1 cellular context compared by ENCODE assay signal in genomic region chr5:95760291-95761191, GRCh38.
TF ChIP-seq lines count a peak whose summit lies in the region.

No MANE protein-coding gene starts in this region.

TF ChIP-seq in GM12878, 131 proteins besides CTCF, POLR2A, EP300 and RAD21 (continued from another document and continues in another):
- TF ChIP-seq CHD1 (IDR thresholded peaks at IDR 0.05; ENCODE audit: low read depth, low read length) = no peak
- TF ChIP-seq SUPT20H (IDR thresholded peaks at IDR 0.05; ENCODE audit: borderline replicate concordance, control insufficient read depth, low read depth, low read length) = no peak
- TF ChIP-seq RBBP5 (conservative IDR thresholded peaks at IDR 0.05) = 0 out of 2 replicates have a peak, but pooled peaks have one; percentile 47
- no peak for TF ChIP-seq MEF2B (IDR thresholded peaks at IDR 0.05; ENCODE audit: partially characterized antibody, poor library complexity, severe bottlenecking)
- no peak for TF ChIP-seq STAT1 (conservative IDR thresholded peaks at IDR 0.05)
- no peak for TF ChIP-seq ELK1 (IDR thresholded peaks at IDR 0.05; ENCODE audit: low read depth, low read length)
- no peak for TF ChIP-seq RAD51 (IDR thresholded peaks at IDR 0.05)
- TF ChIP-seq MAX (IDR thresholded peaks at IDR 0.05; ENCODE audit: low read depth, low read length) = no peak
- TF ChIP-seq POU2F2 (IDR thresholded peaks at IDR 0.05; ENCODE audit: borderline replicate concordance, low read depth, low read length) = no peak
- peak; percentile 56; the same call in 1 of the 2 replicates for TF ChIP-seq ZNF217 (IDR thresholded peaks at IDR 0.05)
- no peak for TF ChIP-seq CBFB (IDR thresholded peaks at IDR 0.05; ENCODE audit: low read depth)
- TF ChIP-seq CBX3 (IDR thresholded peaks at IDR 0.05; ENCODE audit: borderline replicate concordance, low read depth) = no peak
- no peak for TF ChIP-seq NR2F1 (conservative IDR thresholded peaks at IDR 0.05)
- no peak for TF ChIP-seq ZNF384 (IDR thresholded peaks at IDR 0.05; ENCODE audit: borderline replicate concordance, low read depth, low read length)
- TF ChIP-seq BACH1 (IDR thresholded peaks at IDR 0.05; ENCODE audit: borderline replicate concordance) = peak; percentile 12; the same call in 1 of the 2 replicates
- TF ChIP-seq NBN (IDR thresholded peaks at IDR 0.05) = no peak
- 0 out of 2 replicates have a peak, but pooled peaks have one; percentile 15 for TF ChIP-seq CREB1 (IDR thresholded peaks at IDR 0.05; ENCODE audit: low read depth)
- no peak for TF ChIP-seq CBX5 (IDR thresholded peaks at IDR 0.05; ENCODE audit: low read depth)
- TF ChIP-seq SPI1 (IDR thresholded peaks at IDR 0.05; ENCODE audit: borderline replicate concordance, insufficient read depth, low read depth, low read length) = peak; percentile 64; the same call in 1 of the 2 replicates
- TF ChIP-seq STAT3 (IDR thresholded peaks at IDR 0.05; ENCODE audit: low read depth, low read length) = 0 out of 2 replicates have a peak, but pooled peaks have one; percentile 35
- TF ChIP-seq EGR1 (IDR thresholded peaks at IDR 0.05; ENCODE audit: borderline replicate concordance in 1 of 2, low read depth in 2 of 2, low read length in 2 of 2) = no peak
- 0 out of 2 replicates have a peak, but pooled peaks have one; percentile 14 for TF ChIP-seq SMC3 (IDR thresholded peaks at IDR 0.05; ENCODE audit: borderline replicate concordance, low read length)
- 0 out of 2 replicates have a peak, but pooled peaks have one; percentile 56 for TF ChIP-seq DPF2 (IDR thresholded peaks at IDR 0.05)
- no peak for TF ChIP-seq MYB (IDR thresholded peaks at IDR 0.05; ENCODE audit: borderline replicate concordance, low read depth, low read length)
- TF ChIP-seq NR2C1 (IDR thresholded peaks at IDR 0.05) = no peak
- TF ChIP-seq SUZ12 (IDR thresholded peaks at IDR 0.05; ENCODE audit: unreplicated experiment) = no peak
- TF ChIP-seq HDGF (IDR thresholded peaks at IDR 0.05) = no peak
- TF ChIP-seq TCF7 (IDR thresholded peaks at IDR 0.05; ENCODE audit: borderline replicate concordance) = no peak
- no peak for TF ChIP-seq NFYA (IDR thresholded peaks at IDR 0.05; ENCODE audit: borderline replicate concordance, low read depth, low read length)
- TF ChIP-seq HDAC2 (IDR thresholded peaks at IDR 0.05) = no peak
- TF ChIP-seq ZBTB11 (CRISPR knock-in tag; IDR thresholded peaks at IDR 0.05) = no peak
- peak; percentile 56; the same call in 1 of the 2 replicates for TF ChIP-seq ATF2 (IDR thresholded peaks at IDR 0.05; ENCODE audit: low read length)
- peak; percentile 59; the same call in 1 of the 2 replicates for TF ChIP-seq SMARCA5 (IDR thresholded peaks at IDR 0.05)
- peak; percentile 38; the same call in 1 of the 2 replicates for TF ChIP-seq IKZF1 (conservative IDR thresholded peaks at IDR 0.05)
- peak; percentile 64; the same call in 1 of the 2 replicates for TF ChIP-seq MTA2 (IDR thresholded peaks at IDR 0.05; ENCODE audit: low read depth)
- TF ChIP-seq JUND (IDR thresholded peaks at IDR 0.05; ENCODE audit: low read depth, low read length) = no peak
- TF ChIP-seq RELA (IDR thresholded peaks at IDR 0.05; ENCODE audit: borderline replicate concordance, partially characterized antibody) = no peak
- no peak for TF ChIP-seq ZBED1 (IDR thresholded peaks at IDR 0.05; ENCODE audit: borderline replicate concordance)
- TF ChIP-seq, protein P1, sequence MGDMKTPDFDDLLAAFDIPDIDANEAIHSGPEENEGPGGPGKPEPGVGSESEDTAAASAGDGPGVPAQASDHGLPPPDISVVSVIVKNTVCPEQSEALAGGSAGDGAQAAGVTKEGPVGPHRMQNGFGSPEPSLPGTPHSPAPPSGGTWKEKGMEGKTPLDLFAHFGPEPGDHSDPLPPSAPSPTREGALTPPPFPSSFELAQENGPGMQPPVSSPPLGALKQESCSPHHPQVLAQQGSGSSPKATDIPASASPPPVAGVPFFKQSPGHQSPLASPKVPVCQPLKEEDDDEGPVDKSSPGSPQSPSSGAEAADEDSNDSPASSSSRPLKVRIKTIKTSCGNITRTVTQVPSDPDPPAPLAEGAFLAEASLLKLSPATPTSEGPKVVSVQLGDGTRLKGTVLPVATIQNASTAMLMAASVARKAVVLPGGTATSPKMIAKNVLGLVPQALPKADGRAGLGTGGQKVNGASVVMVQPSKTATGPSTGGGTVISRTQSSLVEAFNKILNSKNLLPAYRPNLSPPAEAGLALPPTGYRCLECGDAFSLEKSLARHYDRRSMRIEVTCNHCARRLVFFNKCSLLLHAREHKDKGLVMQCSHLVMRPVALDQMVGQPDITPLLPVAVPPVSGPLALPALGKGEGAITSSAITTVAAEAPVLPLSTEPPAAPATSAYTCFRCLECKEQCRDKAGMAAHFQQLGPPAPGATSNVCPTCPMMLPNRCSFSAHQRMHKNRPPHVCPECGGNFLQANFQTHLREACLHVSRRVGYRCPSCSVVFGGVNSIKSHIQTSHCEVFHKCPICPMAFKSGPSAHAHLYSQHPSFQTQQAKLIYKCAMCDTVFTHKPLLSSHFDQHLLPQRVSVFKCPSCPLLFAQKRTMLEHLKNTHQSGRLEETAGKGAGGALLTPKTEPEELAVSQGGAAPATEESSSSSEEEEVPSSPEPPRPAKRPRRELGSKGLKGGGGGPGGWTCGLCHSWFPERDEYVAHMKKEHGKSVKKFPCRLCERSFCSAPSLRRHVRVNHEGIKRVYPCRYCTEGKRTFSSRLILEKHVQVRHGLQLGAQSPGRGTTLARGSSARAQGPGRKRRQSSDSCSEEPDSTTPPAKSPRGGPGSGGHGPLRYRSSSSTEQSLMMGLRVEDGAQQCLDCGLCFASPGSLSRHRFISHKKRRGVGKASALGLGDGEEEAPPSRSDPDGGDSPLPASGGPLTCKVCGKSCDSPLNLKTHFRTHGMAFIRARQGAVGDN (IDR thresholded peaks at IDR 0.05) = no peak
- TF ChIP-seq CHD2 (IDR thresholded peaks at IDR 0.05; ENCODE audit: borderline replicate concordance, low read depth, low read length) = no peak
- TF ChIP-seq YY1 (IDR thresholded peaks at IDR 0.05; ENCODE audit: low read depth, low read length) = no peak
- no peak; a peak in 1 of 4 replicates for TF ChIP-seq ETV6 (conservative IDR thresholded peaks at IDR 0.05 in 1 of 2, IDR thresholded peaks at IDR 0.05 in 1 of 2; ENCODE audit: borderline replicate concordance in 1 of 2, low read depth in 1 of 2)
- TF ChIP-seq ZZZ3 (IDR thresholded peaks at IDR 0.05; ENCODE audit: control insufficient read depth, insufficient read length, low read depth) = no peak
- TF ChIP-seq TARDBP (IDR thresholded peaks at IDR 0.05; ENCODE audit: borderline replicate concordance) = no peak
- TF ChIP-seq PML (IDR thresholded peaks at IDR 0.05; ENCODE audit: low read length) = peak; percentile 58; the same call in 1 of the 2 replicates
- no peak for TF ChIP-seq KAT2A (conservative IDR thresholded peaks at IDR 0.05; ENCODE audit: control insufficient read depth, low read depth, low read length)
- peak; percentile 57; the same call in 1 of the 2 replicates for TF ChIP-seq RUNX3 (IDR thresholded peaks at IDR 0.05; ENCODE audit: low read length)
- 0 out of 2 replicates have a peak, but pooled peaks have one; percentile 39 for TF ChIP-seq ASH2L (IDR thresholded peaks at IDR 0.05; ENCODE audit: borderline replicate concordance, low read depth)
- TF ChIP-seq, protein P2, sequence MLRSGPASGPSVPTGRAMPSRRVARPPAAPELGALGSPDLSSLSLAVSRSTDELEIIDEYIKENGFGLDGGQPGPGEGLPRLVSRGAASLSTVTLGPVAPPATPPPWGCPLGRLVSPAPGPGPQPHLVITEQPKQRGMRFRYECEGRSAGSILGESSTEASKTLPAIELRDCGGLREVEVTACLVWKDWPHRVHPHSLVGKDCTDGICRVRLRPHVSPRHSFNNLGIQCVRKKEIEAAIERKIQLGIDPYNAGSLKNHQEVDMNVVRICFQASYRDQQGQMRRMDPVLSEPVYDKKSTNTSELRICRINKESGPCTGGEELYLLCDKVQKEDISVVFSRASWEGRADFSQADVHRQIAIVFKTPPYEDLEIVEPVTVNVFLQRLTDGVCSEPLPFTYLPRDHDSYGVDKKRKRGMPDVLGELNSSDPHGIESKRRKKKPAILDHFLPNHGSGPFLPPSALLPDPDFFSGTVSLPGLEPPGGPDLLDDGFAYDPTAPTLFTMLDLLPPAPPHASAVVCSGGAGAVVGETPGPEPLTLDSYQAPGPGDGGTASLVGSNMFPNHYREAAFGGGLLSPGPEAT (IDR thresholded peaks at IDR 0.05; ENCODE audit: low read depth) = no peak; the same call in 1 of the 2 replicates
- TF ChIP-seq SREBF1 (IDR thresholded peaks at IDR 0.05; ENCODE audit: low read length) = no peak
- no peak for TF ChIP-seq RCOR1 (conservative IDR thresholded peaks at IDR 0.05; ENCODE audit: low read depth, low read length)
- no peak for TF ChIP-seq KLF5 (IDR thresholded peaks at IDR 0.05; ENCODE audit: partially characterized antibody)
- TF ChIP-seq BCL11A (IDR thresholded peaks at IDR 0.05; ENCODE audit: low read depth, low read length) = peak; percentile 22; the same call in 1 of the 2 replicates
- TF ChIP-seq CEBPB (IDR thresholded peaks at IDR 0.05; ENCODE audit: borderline replicate concordance in 1 of 2, low read depth in 2 of 2, low read length in 2 of 2) = no peak
- no peak for TF ChIP-seq ESRRA (IDR thresholded peaks at IDR 0.05; ENCODE audit: low read length)
- no peak for TF ChIP-seq SRF (IDR thresholded peaks at IDR 0.05; ENCODE audit: low read depth in 2 of 2, low read length in 2 of 2)
- TF ChIP-seq ZSCAN29 (IDR thresholded peaks at IDR 0.05) = no peak
- no peak for TF ChIP-seq NFXL1 (IDR thresholded peaks at IDR 0.05; ENCODE audit: borderline replicate concordance)
- no peak for TF ChIP-seq POLR2AphosphoS2 (IDR thresholded peaks at IDR 0.05; ENCODE audit: low read depth, low read length)
- no peak for TF ChIP-seq ZNF207 (IDR thresholded peaks at IDR 0.05; ENCODE audit: borderline replicate concordance)
- TF ChIP-seq PKNOX1 (IDR thresholded peaks at IDR 0.05) = peak; percentile 55
- TF ChIP-seq, protein P3, sequence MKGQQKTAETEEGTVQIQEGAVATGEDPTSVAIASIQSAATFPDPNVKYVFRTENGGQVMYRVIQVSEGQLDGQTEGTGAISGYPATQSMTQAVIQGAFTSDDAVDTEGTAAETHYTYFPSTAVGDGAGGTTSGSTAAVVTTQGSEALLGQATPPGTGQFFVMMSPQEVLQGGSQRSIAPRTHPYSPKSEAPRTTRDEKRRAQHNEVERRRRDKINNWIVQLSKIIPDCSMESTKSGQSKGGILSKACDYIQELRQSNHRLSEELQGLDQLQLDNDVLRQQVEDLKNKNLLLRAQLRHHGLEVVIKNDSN (IDR thresholded peaks at IDR 0.05; ENCODE audit: borderline replicate concordance, extremely low read length, insufficient read depth, low read depth, low read length) = no peak
- TF ChIP-seq SMAD1 (IDR thresholded peaks at IDR 0.05; ENCODE audit: low read depth, partially characterized antibody) = no peak
